Comparison of ENCODE assay signal across 8 cellular contexts in the genomic region with DNA sequence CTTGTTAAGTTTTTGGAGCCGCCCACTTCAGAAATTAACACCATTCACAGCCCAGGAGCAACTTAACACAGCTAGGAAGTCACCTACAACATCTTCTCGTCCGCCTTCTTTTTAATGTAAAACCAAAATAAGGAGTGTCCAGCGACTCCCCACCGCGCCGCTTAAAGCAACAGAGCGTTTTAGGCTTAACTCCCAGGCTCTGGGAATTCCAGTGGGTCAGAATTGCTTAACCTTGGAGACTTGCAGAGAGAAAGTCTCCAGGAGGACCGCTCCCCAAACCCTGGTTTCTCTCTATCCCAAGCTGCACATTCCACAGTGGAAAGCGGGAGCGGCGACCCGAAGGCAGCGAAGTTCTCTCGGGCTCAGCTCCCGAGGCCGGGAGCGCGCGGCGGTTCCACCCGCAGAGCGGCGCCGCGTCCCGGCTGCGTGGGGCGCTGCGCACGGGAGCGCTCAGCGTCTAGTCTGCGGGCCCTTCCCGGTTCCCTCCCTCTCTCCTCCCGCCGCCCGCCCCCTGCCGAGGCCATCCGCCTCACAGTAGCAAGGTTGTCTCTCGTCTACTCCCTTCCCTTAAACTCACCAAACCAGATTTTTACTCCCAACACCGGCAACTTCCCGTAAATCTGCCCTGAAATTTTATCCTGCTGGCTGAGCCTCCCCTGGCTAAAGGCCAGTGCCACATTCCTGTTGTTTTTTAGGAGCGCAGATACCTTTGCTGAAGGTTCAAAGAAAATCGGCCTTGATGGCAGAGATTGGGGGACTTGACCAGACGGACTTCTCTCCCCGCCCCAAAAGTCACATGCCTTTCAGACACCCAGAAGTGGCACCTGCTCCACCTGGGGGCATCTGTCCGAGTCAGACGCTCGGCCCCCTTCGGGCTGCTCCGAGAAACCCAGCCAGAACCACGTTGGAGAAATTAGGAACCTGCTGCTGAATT. TPM values are rescaled to one million over a fixed set of nuclear protein-coding genes. Genes with fewer than 3 reads are reported as not detected.
DNase-seq lines count a peak whose midpoint lies in the region; ATAC-seq and TF ChIP-seq lines count a peak whose summit lies in the region.

TSS of gene RBM47 (minus strand) at position 464 of the 934 bp plus-strand sequence. CDS start 190,971 bp downstream, outside the sequence.

- DNase-seq in A172 (ENCODE audit: low spot score) (peak; percentile 27), GM13977 (ENCODE audit: low spot score) (peak; percentile 59), NCI-H2196 (lab: John Stamatoyannopoulos, UW; ENCODE audit: unreplicated experiment) (peak; percentile 71), fibroblast of villous mesenchyme (ENCODE audit: low read depth) (peak; percentile 67), nephron progenitor cell (peak; percentile 73)
- DNase-seq in activated T-cell treated with anti-CD3 and anti-CD28 coated beads, Interleukin-2, amount 50 U/mL, for 24 hours, result peak; percentile 58

- H3K9me3 Mint-ChIP-seq in activated T-cell treated with anti-CD3 and anti-CD28 coated beads, Interleukin-2, amount 50 U/mL, for 24 hours, result no peaks in the 10 kb centered on the region
- no peaks in the 10 kb centered on the region for H3K9me3 Mint-ChIP-seq in nephron progenitor cell

- H3K4me3 Mint-ChIP-seq in activated T-cell treated with anti-CD3 and anti-CD28 coated beads, Interleukin-2, amount 50 U/mL, for 24 hours, result peak within 1 kb of the TSS; percentile 79
- H3K4me3 Mint-ChIP-seq in nephron progenitor cell, result peak within 1 kb of the TSS; percentile 87

- peak within 1 kb of the TSS; percentile 48 for H3K27ac Mint-ChIP-seq in activated T-cell treated with anti-CD3 and anti-CD28 coated beads, Interleukin-2, amount 50 U/mL, for 24 hours
- H3K27ac Mint-ChIP-seq in nephron progenitor cell, result peak within 1 kb of the TSS; percentile 89

- in situ Hi-C loops in GM13977 (cut with MboI; ENCODE audit: low pct_unique_long_range_greater_than_20kb, low sequenced_read_pairs, unreplicated experiment), result no loop called here

- 1% methylated on average over 53 of the region's 53 CpGs for WGBS in urinary bladder

- H3K4me3 ChIP-seq in fibroblast of villous mesenchyme (ENCODE audit: low read depth, low read length) (peak within 1 kb of the TSS; percentile 69), urinary bladder (ENCODE audit: low read depth, low read length) (peak within 1 kb of the TSS; percentile 38)

- peak within 1 kb of the TSS; percentile 78 for H3K27ac ChIP-seq in urinary bladder (ENCODE audit: low read depth)

- peak; percentile 46 for ATAC-seq in HG02840 (IDR thresholded peaks at IDR 0.05; ENCODE audit: low FRiP score, unreplicated experiment)

- H3K36me3 ChIP-seq in urinary bladder (ENCODE audit: insufficient read depth), result no peaks in the 10 kb centered on the region

- no peaks in the 10 kb centered on the region for H3K4me1 ChIP-seq in urinary bladder (ENCODE audit: insufficient read depth)

- peaks cover 60% of the 10 kb centered on the region for H3K27me3 Mint-ChIP-seq in activated T-cell treated with anti-CD3 and anti-CD28 coated beads, Interleukin-2, amount 50 U/mL, for 24 hours
- H3K27me3 Mint-ChIP-seq in nephron progenitor cell (ENCODE audit: low read depth, poor library complexity), result peaks cover 49% of the 10 kb centered on the region

- TF ChIP-seq CTCF in GM13977 (IDR thresholded peaks at IDR 0.05; ENCODE audit: extremely low read depth, insufficient read depth, missing control alignments), result peak; percentile 32
- TF ChIP-seq CTCF in fibroblast of villous mesenchyme (IDR thresholded peaks at IDR 0.05; ENCODE audit: insufficient read depth, low read depth, low read length), result no peak
- TF ChIP-seq CTCF in nephron progenitor cell (IDR thresholded peaks at IDR 0.05), result no peak

- no peaks in the 10 kb centered on the region for H3K36me3 Mint-ChIP-seq in activated T-cell treated with anti-CD3 and anti-CD28 coated beads, Interleukin-2, amount 50 U/mL, for 24 hours (ENCODE audit: low read depth)
- no peaks in the 10 kb centered on the region for H3K36me3 Mint-ChIP-seq in nephron progenitor cell (ENCODE audit: low read depth)

- peaks cover 42% of the 10 kb centered on the region for H3K4me1 Mint-ChIP-seq in activated T-cell treated with anti-CD3 and anti-CD28 coated beads, Interleukin-2, amount 50 U/mL, for 24 hours (ENCODE audit: low read depth)
- peaks cover 49% of the 10 kb centered on the region for H3K4me1 Mint-ChIP-seq in nephron progenitor cell

RNA-seq across cellular contexts. Expression of gene RBM47, which starts in this region (rescaled TPM):
- 2.8 and 4.9 TPM in 2 replicates for total RNA-seq in A172 (2014; rRNA removed; shearing (Covaris generic))
- total RNA-seq in fibroblast of villous mesenchyme, result 0.64 and 0.86 TPM in 2 replicates
- 18.6 TPM for total RNA-seq in urinary bladder
- polyA plus RNA-seq in urinary bladder, result 7.6 TPM

Comparison
In these comparisons a context has a peak if more than half of its experiments do, and no peak if none do; other contexts are left out.
1. Peak in every context shown above with its lines: DNase-seq, ATAC-seq, H3K4me3 ChIP-seq and H3K27ac ChIP-seq.
2. Peak in DNase-seq and H3K4me3 ChIP-seq in fibroblast of villous mesenchyme; RNA of the gene not detected or under 1 TPM.